In the genomic region with DNA sequence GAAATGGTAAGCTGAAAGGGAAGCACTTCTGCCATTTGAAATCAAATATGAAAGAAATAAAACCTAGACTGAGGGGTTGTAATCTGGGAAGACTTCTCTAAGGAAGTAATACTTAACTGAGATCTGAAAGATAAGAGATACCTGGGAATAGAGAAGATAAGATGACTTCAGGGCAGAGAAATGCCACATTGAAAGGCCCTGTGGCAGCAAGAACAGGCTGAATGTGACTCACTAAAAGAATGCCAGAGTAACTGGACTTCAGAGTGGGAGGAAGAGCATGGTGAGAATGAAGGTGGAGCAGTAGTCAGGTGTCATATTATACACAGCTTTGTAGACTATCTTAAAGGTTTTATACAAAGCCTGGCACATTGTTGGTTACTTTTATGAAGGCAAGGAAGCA, we compare ENCODE assay signal across 29 cellular contexts. TPM values are rescaled to one million over a fixed set of nuclear protein-coding genes. Genes with fewer than 3 reads are reported as not detected.
"Had no signal": no experiment of that assay in that cellular context is flagged by ENCODE, and none has a peak within 500 bp of the region (broad histone marks: within the 10 kb centered on the region; RNA-seq: fewer than 3 reads in every experiment).

No MANE protein-coding gene starts in this region.

- H3K27me3 ChIP-seq: left lung, ovary, sigmoid colon, spleen, suprapubic skin, tibial artery, uterus had no signal

- DNase-seq: heart left ventricle; hypothalamus; immature natural killer cell; left cardiac atrium; left lung; lower lobe of right lung; midbrain; mucosa of descending colon; naive thymus-derived CD4-positive, alpha-beta T cell; ovary; retina; right cardiac atrium; sigmoid colon; small intestine; spleen; stimulated activated CD4-positive, alpha-beta T cell treated with anti-CD3 and anti-CD28 coated beads, Interleukin-4, amount 100 ng/mL, for 24 hours; stimulated activated naive CD4-positive, alpha-beta T cell; tibial artery; uterus had no signal

- H3K4me1 ChIP-seq: heart left ventricle, left lung, lower lobe of right lung, sigmoid colon, spleen, suprapubic skin, tibial artery, uterus had no signal

- H3K9me3 ChIP-seq: heart left ventricle, left lung, lower lobe of right lung, mucosa of descending colon, ovary, sigmoid colon, spleen, suprapubic skin, thoracic aorta, tibial artery, uterus had no signal

- H3K27ac ChIP-seq: heart left ventricle, left lung, lower lobe of right lung, ovary, sigmoid colon, spleen, suprapubic skin, thoracic aorta, tibial artery, uterus had no signal

- H3K4me3 ChIP-seq: heart left ventricle, left lung, lower lobe of right lung, mucosa of descending colon, ovary, sigmoid colon, spleen, suprapubic skin, thoracic aorta, tibial artery, uterus had no signal

- ATAC-seq: heart left ventricle; left cardiac atrium; left lung; lower lobe of right lung; mucosa of descending colon; naive thymus-derived CD4-positive, alpha-beta T cell; natural killer cell treated with Interleukin-12 subunit alpha and Interleukin-12 subunit beta and Interleukin-15 and Interleukin-18, amount 100 ng/mL, for 72 hours; right cardiac atrium; stimulated activated effector memory CD8-positive, alpha-beta T cell treated with anti-CD3 and anti-CD28 coated beads, Interleukin-12 subunit alpha, Interleukin-12 subunit beta, amount 100 ng/mL, for 72 hours had no signal

- H3K36me3 ChIP-seq: heart left ventricle, left lung, lower lobe of right lung, ovary, sigmoid colon, spleen, suprapubic skin, thoracic aorta, tibial artery, uterus had no signal

RNA-seq across cellular contexts. Expression of gene CALCA, which starts 17.6 kb away (rescaled TPM):
- total RNA-seq: left cardiac atrium; lower lobe of right lung; mesenteric fat pad; myocyte; naive thymus-derived CD4-positive, alpha-beta T cell; natural killer cell treated with Interleukin-12 subunit alpha and Interleukin-12 subunit beta and Interleukin-15 and Interleukin-18, amount 100 ng/mL, for 72 hours; ovary; pulmonary artery endothelial cell; right cardiac atrium; subcutaneous adipose tissue; suprapubic skin; ureter; uterus had no signal
- polyA plus RNA-seq: immature natural killer cell; naive thymus-derived CD4-positive, alpha-beta T cell; neural cell; ovary had no signal
